8 cellular contexts compared by ENCODE assay signal in the genomic region with DNA sequence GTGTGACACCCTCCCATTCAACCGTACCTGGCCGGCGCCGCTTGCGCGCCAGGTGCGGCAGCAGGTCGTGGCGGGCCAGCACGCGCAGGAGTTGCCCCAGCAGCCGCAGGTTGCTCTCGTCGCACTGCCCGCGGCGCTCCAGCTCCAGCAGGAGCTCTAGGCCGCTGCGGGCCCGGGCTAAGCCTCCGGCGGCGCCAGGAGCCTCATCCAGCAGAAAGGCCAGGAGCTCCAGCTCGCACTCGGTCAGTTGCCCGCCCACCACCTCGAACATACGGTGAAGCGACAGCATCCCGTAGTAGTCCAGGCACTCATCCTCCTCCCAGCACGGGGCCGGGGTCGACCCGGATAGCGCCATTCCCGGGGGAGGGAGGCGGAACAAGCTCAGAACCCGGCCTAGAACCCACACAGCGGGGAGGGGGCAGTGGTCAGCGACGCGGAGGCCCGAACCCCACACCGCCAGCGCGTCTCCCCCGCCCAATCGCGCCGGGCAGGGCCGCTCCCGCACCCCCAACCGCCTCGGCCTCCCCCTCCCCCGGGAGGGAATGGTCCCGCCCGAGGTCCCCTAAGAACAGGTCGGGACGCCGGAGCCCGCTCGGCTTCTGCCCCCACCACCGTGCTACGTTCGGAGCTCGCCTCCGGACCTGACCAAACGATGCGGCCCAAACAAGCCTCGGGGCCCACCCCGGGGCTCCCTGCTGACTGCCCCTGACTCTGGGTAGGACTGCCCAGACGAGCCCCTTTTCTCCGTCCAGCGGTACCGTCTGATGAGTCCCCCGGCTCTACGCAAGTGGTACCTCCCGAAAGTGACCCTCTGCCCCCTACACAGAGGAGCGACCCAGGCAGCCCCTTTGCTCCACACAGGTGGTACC. TPM values are rescaled to one million over a fixed set of nuclear protein-coding genes. Genes with fewer than 3 reads are reported as not detected.
DNase-seq lines count a peak whose midpoint lies in the region; ATAC-seq and TF ChIP-seq lines count a peak whose summit lies in the region.

No MANE protein-coding gene starts in this region.

- H3K4me2 ChIP-seq in smooth muscle cell: peak overlapping the region; percentile 92

- 3% methylated on average over 47 of the region's 79 CpGs for WGBS in smooth muscle cell (ENCODE audit: low lambda C conversion rate)

- no peaks in the 10 kb centered on the region for H3K36me3 ChIP-seq in smooth muscle cell (ENCODE audit: low read depth)

- intact Hi-C loops in MCF 10A (cut with micrococcal nuclease): no loop called here

- peaks cover 23% of the 10 kb centered on the region for H3K4me1 Mint-ChIP-seq in MCF 10A (ENCODE audit: insufficient read depth, unreplicated experiment)

- H3K27me3 ChIP-seq in smooth muscle cell (ENCODE audit: low read depth): no peaks in the 10 kb centered on the region

- H3K9me3 Mint-ChIP-seq in MCF 10A (ENCODE audit: unreplicated experiment): no peaks in the 10 kb centered on the region

- peaks cover 62% of the 10 kb centered on the region for H3K79me2 ChIP-seq in smooth muscle cell (ENCODE audit: low read depth)

- H2AFZ ChIP-seq in smooth muscle cell (ENCODE audit: low read depth): peak overlapping the region; percentile 85

- peaks cover 27% of the 10 kb centered on the region for H3K4me1 ChIP-seq in smooth muscle cell (ENCODE audit: low read depth)

- no peaks in the 10 kb centered on the region for H3K9me3 ChIP-seq in smooth muscle cell (replicated peaks; ENCODE audit: low read depth)

- H3K36me3 Mint-ChIP-seq in MCF 10A (ENCODE audit: insufficient read depth, unreplicated experiment): peaks cover 48% of the 10 kb centered on the region

- H3K4me3 Mint-ChIP-seq in MCF 10A (ENCODE audit: unreplicated experiment): peak overlapping the region; percentile 84

- no peaks in the 10 kb centered on the region for H3K27me3 Mint-ChIP-seq in MCF 10A (ENCODE audit: insufficient read depth, unreplicated experiment)

- DNase-seq in GM10266 (ENCODE audit: extremely low spot score) (peak; percentile 57), RKO (ENCODE audit: low spot score) (peak; percentile 49), MCF 10A (ENCODE audit: unreplicated experiment) (peak; percentile 27), iris pigment epithelial cell (ENCODE audit: low read depth) (peak; percentile 41), smooth muscle cell (lab: John Stamatoyannopoulos, UW; ENCODE audit: unreplicated experiment) (peak; percentile 63), middle frontal gyrus (ENCODE audit: extremely low spot score, low spot score) (no peak)

- TF ChIP-seq CTCF in GM10266 (IDR thresholded peaks at IDR 0.05; ENCODE audit: control insufficient read depth, insufficient read depth, low read depth, missing control alignments) (no peak), MCF 10A (IDR thresholded peaks at IDR 0.05; ENCODE audit: unreplicated experiment) (no peak), smooth muscle cell (IDR thresholded peaks at IDR 0.05; ENCODE audit: borderline replicate concordance, insufficient read depth, poor library complexity, severe bottlenecking) (no peak)

- POLR2A ChIA-PET in MCF 10A (lab: Yijun Ruan, JAX): interaction anchor here (0.6 to 4.7 kb wide), 14 partner anchors 10 to 1452 kb away, joined by 3 to 47 read pairs (median 4); partner anchors contain the start of gene GSK3A

- peak overlapping the region; percentile 65 for H3K9ac ChIP-seq in smooth muscle cell (ENCODE audit: low read depth)

- H4K20me1 ChIP-seq in smooth muscle cell (ENCODE audit: low read depth): peaks cover 50% of the 10 kb centered on the region

- peak overlapping the region; percentile 93 for H3K27ac Mint-ChIP-seq in MCF 10A (ENCODE audit: low read depth, unreplicated experiment)

- BruUV-seq in MCF 10A (replicated peaks; lab: Mats Ljungman, UMichigan): no TSS peak

- peak overlapping the region; percentile 48 for H3K27ac ChIP-seq in smooth muscle cell (ENCODE audit: low read depth)

- peaks cover 25% of the 10 kb centered on the region for H3F3A ChIP-seq in smooth muscle cell (ENCODE audit: low read depth)

- CTCF ChIA-PET in MCF 10A (lab: Yijun Ruan, JAX): interaction anchor here (0.6 to 2.8 kb wide), 6 partner anchors 26 to 258 kb away, joined by 3 to 20 read pairs (median 4); partner anchors contain the start of gene RABAC1

- H3K4me3 ChIP-seq in smooth muscle cell: peak overlapping the region; percentile 82

- ATAC-seq in HG03025 (IDR thresholded peaks at IDR 0.05; ENCODE audit: low FRiP score, unreplicated experiment): peak; percentile 3
- ATAC-seq in HG03175 (IDR thresholded peaks at IDR 0.05; ENCODE audit: unreplicated experiment): no peak

RNA-seq across cellular contexts. Expression of gene DEDD2, which starts 0.6 kb away (rescaled TPM):
- total RNA-seq in MCF 10A (2022) (28.5 and 31.2 TPM in 2 replicates), smooth muscle cell (12.6 and 35.4 TPM in 2 replicates)
- polyA plus RNA-seq in smooth muscle cell: 22.4 and 23.4 TPM in 2 replicates

RNA-seq across cellular contexts. Expression of gene ZNF526, which starts 3.2 kb away (rescaled TPM):
- total RNA-seq in MCF 10A (2022): 11.5 and 12.3 TPM in 2 replicates
- 5.0 and 5.9 TPM in 2 replicates for total RNA-seq in smooth muscle cell
- 12.0 and 12.1 TPM in 2 replicates for polyA plus RNA-seq in smooth muscle cell

RNA-seq across cellular contexts. Expression of gene GSK3A, which starts 25.5 kb away (rescaled TPM):
- total RNA-seq in MCF 10A (2022) (53.5 and 54.5 TPM in 2 replicates), smooth muscle cell (26.0 and 27.4 TPM in 2 replicates)
- 34.6 and 39.0 TPM in 2 replicates for polyA plus RNA-seq in smooth muscle cell

RNA-seq across cellular contexts. Expression of gene ERF, which starts 38.0 kb away (rescaled TPM):
- total RNA-seq in MCF 10A (2022): 27.8 and 35.1 TPM in 2 replicates
- 20.5 and 43.9 TPM in 2 replicates for total RNA-seq in smooth muscle cell
- 14.2 and 14.9 TPM in 2 replicates for polyA plus RNA-seq in smooth muscle cell

RNA-seq across cellular contexts. Expression of gene CIC, which starts 52.2 kb away (rescaled TPM):
- 66.9 and 67.9 TPM in 2 replicates for total RNA-seq in MCF 10A (2022)
- total RNA-seq in smooth muscle cell: 12.6 and 13.6 TPM in 2 replicates
- 18.4 and 19.5 TPM in 2 replicates for polyA plus RNA-seq in smooth muscle cell
